In genomic region chr20:45971425-45971674, GRCh38 we compare ENCODE assay signal across 10 cellular contexts. TPM values are rescaled to one million over a fixed set of nuclear protein-coding genes. Genes with fewer than 3 reads are reported as not detected.
DNase-seq lines count a peak whose midpoint lies in the region; ATAC-seq, FAIRE-seq and TF ChIP-seq lines count a peak whose summit lies in the region.
"Had no signal": no experiment of that assay in that cellular context is flagged by ENCODE, and none has a peak within 500 bp of the region (broad histone marks: within the 10 kb centered on the region; RNA-seq: fewer than 3 reads in every experiment).

No MANE protein-coding gene starts in this region.

- H3K4me1 ChIP-seq in kidney (ENCODE audit: control insufficient read depth in 1 of 2, insufficient read depth in 1 of 2, low read depth in 1 of 2, low read length in 2 of 2) (peaks cover 7 to 14% of the 10 kb centered on the region in 2 donors), thyroid gland (peaks cover 5 to 7% of the 10 kb centered on the region in 2 donors)

- H3K27me3 Mint-ChIP-seq in activated CD8-positive, alpha-beta T cell treated with anti-CD3 and anti-CD28 coated beads, Interleukin-2, amount 10 ng/mL, durations not matched to agents 7 days and 5 days (ENCODE audit: low read depth) = peaks cover 4% of the 10 kb centered on the region

- peak overlapping the region; percentile 92 for H3K4me3 Mint-ChIP-seq in activated CD8-positive, alpha-beta T cell treated with anti-CD3 and anti-CD28 coated beads, Interleukin-2, amount 10 ng/mL, durations not matched to agents 7 days and 5 days

- TF ChIP-seq POLR2A in thyroid gland (IDR thresholded peaks at IDR 0.05) = no peak

- ATAC-seq in activated CD4-positive, CD25-positive, alpha-beta regulatory T cell treated with anti-CD3 and anti-CD28 coated beads, Interleukin-2, amount 50 U/mL, for 24 hours = peak; percentile 22 to 35
- peak; percentile 7 for ATAC-seq in HG03103 (IDR thresholded peaks at IDR 0.05; ENCODE audit: low read depth, unreplicated experiment)
- peak; percentile 9 for ATAC-seq in activated CD8-positive, alpha-beta T cell treated with anti-CD3 and anti-CD28 coated beads, Interleukin-2, amount 10 ng/mL, durations not matched to agents 7 days and 5 days

- H3K36me3 ChIP-seq in kidney (ENCODE audit: control insufficient read depth in 1 of 2, insufficient read depth in 2 of 2, low read length in 2 of 2) (peaks cover 17 to 28% of the 10 kb centered on the region in 2 donors), thyroid gland (peaks cover 17 to 21% of the 10 kb centered on the region in 2 donors)

- peak overlapping the region; percentile 52 to 87 for H3K9ac ChIP-seq in kidney (ENCODE audit: low read length in 2 of 2)

- no peaks in the 10 kb centered on the region for H3K27me3 ChIP-seq in thyroid gland

- no peak for DNase-seq in activated CD4-positive, CD25-positive, alpha-beta regulatory T cell treated with anti-CD3 and anti-CD28 coated beads, Interleukin-2, amount 50 U/mL, for 72 hours
- no peak for DNase-seq in activated CD8-positive, alpha-beta T cell treated with anti-CD3 and anti-CD28 coated beads, Interleukin-2, amount 10 ng/mL, durations not matched to agents 7 days and 5 days
- DNase-seq in kidney = no peak
- no peak for DNase-seq in thyroid gland
- DNase-seq in NCI-H774 (lab: John Stamatoyannopoulos, UW) = no peak
- DNase-seq in LoVo (ENCODE audit: low spot score) = no peak

- 4 to 15% methylated on average over 7 to 14 of the region's 14 CpGs for WGBS in thyroid gland, 2 donors

- H3K27ac ChIP-seq in kidney (ENCODE audit: low read depth in 2 of 2, low read length in 2 of 2) (peak overlapping the region; percentile 100), thyroid gland (peak overlapping the region; percentile 100)

- TF ChIP-seq CTCF in kidney (IDR thresholded peaks at IDR 0.05; ENCODE audit: borderline replicate concordance, extremely low read depth, insufficient read depth) = no peak
- no peak for TF ChIP-seq CTCF in thyroid gland (IDR thresholded peaks at IDR 0.05)

- peak overlapping the region; percentile 100 for H3K27ac Mint-ChIP-seq in activated CD8-positive, alpha-beta T cell treated with anti-CD3 and anti-CD28 coated beads, Interleukin-2, amount 10 ng/mL, durations not matched to agents 7 days and 5 days

- H3K9me3 Mint-ChIP-seq in activated CD8-positive, alpha-beta T cell treated with anti-CD3 and anti-CD28 coated beads, Interleukin-2, amount 10 ng/mL, durations not matched to agents 7 days and 5 days (ENCODE audit: insufficient read depth) = no peaks in the 10 kb centered on the region

- intact Hi-C loops in kidney (cut with DNase I) (no loop called here), thyroid gland (cut with DNase I) (no loop called here)

- FAIRE-seq in kidney (lab: Jason Lieb, UNC) = no peak
- FAIRE-seq: endometrium had no signal

- CTCF ChIA-PET in activated CD8-positive, alpha-beta T cell treated with anti-CD3 and anti-CD28 coated beads, Interleukin-2, amount 10 ng/mL, durations not matched to agents 7 days and 5 days (lab: Charles Lee) = interaction anchor here (1.1 to 7.7 kb wide), 20 partner anchors 11 to 377 kb away, joined by 3 to 98 read pairs (median 14); partner anchors contain the start of genes CTSA, DNTTIP1, PCIF1 and WFDC3

- no peaks in the 10 kb centered on the region for H3K9me3 ChIP-seq in kidney (ENCODE audit: control insufficient read depth in 1 of 2, low read length in 2 of 2)
- no peaks in the 10 kb centered on the region for H3K9me3 ChIP-seq in thyroid gland

- H3K4me1 Mint-ChIP-seq in activated CD8-positive, alpha-beta T cell treated with anti-CD3 and anti-CD28 coated beads, Interleukin-2, amount 10 ng/mL, durations not matched to agents 7 days and 5 days (ENCODE audit: low read depth) = peaks cover 23% of the 10 kb centered on the region

- POLR2A ChIA-PET in activated CD8-positive, alpha-beta T cell treated with anti-CD3 and anti-CD28 coated beads, Interleukin-2, amount 10 ng/mL, durations not matched to agents 7 days and 5 days (lab: Charles Lee) = interaction anchor here (0.7 to 5.2 kb wide), 10 partner anchors 9 to 179 kb away, joined by 3 to 52 read pairs (median 5); partner anchors contain the start of genes DNTTIP1, PCIF1 and WFDC3

- H3K36me3 Mint-ChIP-seq in activated CD8-positive, alpha-beta T cell treated with anti-CD3 and anti-CD28 coated beads, Interleukin-2, amount 10 ng/mL, durations not matched to agents 7 days and 5 days (ENCODE audit: low read depth) = peaks cover 30% of the 10 kb centered on the region

- H3K4me3 ChIP-seq in kidney (ENCODE audit: low read length in 2 of 2) = peak overlapping the region; percentile 96 to 98
- peak overlapping the region; percentile 91 to 96 (median 91) for H3K4me3 ChIP-seq in thyroid gland (replicated peaks in 1 of 3)

RNA-seq across cellular contexts. Expression of gene ZNF335, which starts 0.7 kb away (rescaled TPM):
- 10 to 100 TPM; 33.1 to 34.5 TPM for total RNA-seq in activated CD8-positive, alpha-beta T cell treated with anti-CD3 and anti-CD28 coated beads, Interleukin-2, amount 10 ng/mL, durations not matched to agents 7 days and 5 days
- total RNA-seq in kidney = 22.3 TPM
- 5.7 TPM for polyA plus RNA-seq in kidney (ENCODE audit: insufficient read depth, low read depth, low replicate concordance)
- total RNA-seq in thyroid gland = 10 to 100 TPM; 18.1 to 31.6 (median 25.6) TPM

RNA-seq across cellular contexts. Expression of gene PCIF1, which starts 36.9 kb away (rescaled TPM):
- total RNA-seq in activated CD8-positive, alpha-beta T cell treated with anti-CD3 and anti-CD28 coated beads, Interleukin-2, amount 10 ng/mL, durations not matched to agents 7 days and 5 days = 10 to 100 TPM; 40.3 to 41.2 TPM
- total RNA-seq in kidney (43.1 TPM), thyroid gland (10 to 100 TPM; 28.1 to 63.6 (median 49.1) TPM)
- 27.4 TPM for polyA plus RNA-seq in kidney (ENCODE audit: insufficient read depth, low read depth, low replicate concordance)

RNA-seq across cellular contexts. Expression of gene MMP9, which starts 37.4 kb away (rescaled TPM):
- total RNA-seq in activated CD8-positive, alpha-beta T cell treated with anti-CD3 and anti-CD28 coated beads, Interleukin-2, amount 10 ng/mL, durations not matched to agents 7 days and 5 days = not detected
- total RNA-seq in kidney (6.6 TPM), thyroid gland (1 to 10 TPM in 2 of 4 donors, under 1 TPM in 2; 0.33 to 1.4 (median 1.1) TPM)
- not detected for polyA plus RNA-seq in kidney (ENCODE audit: insufficient read depth, low read depth, low replicate concordance)

RNA-seq across cellular contexts. Expression of gene SLC12A5, which starts 57.7 kb away (rescaled TPM):
- total RNA-seq in activated CD8-positive, alpha-beta T cell treated with anti-CD3 and anti-CD28 coated beads, Interleukin-2, amount 10 ng/mL, durations not matched to agents 7 days and 5 days = 1 to 10 TPM; 1.3 to 1.7 TPM
- 2.0 TPM for total RNA-seq in kidney
- 2.5 TPM for polyA plus RNA-seq in kidney (ENCODE audit: insufficient read depth, low read depth, low replicate concordance)
- total RNA-seq in thyroid gland = 1 to 10 TPM in 1 of 4 donors, not detected in 3; 1.6 TPM
- total RNA-seq: Daoy had no signal

RNA-seq across cellular contexts. Expression of gene PLTP, which starts 59.4 kb away (rescaled TPM):
- 1 to 10 TPM; 2.2 to 2.8 TPM for total RNA-seq in activated CD8-positive, alpha-beta T cell treated with anti-CD3 and anti-CD28 coated beads, Interleukin-2, amount 10 ng/mL, durations not matched to agents 7 days and 5 days
- total RNA-seq in kidney (345 TPM), thyroid gland (100 to 1,000 TPM in 1 of 4 donors, 10 to 100 TPM in 3; 22.7 to 260 (median 70.1) TPM)
- 790 TPM for polyA plus RNA-seq in kidney (ENCODE audit: insufficient read depth, low read depth, low replicate concordance)
